In genomic region chr1:5740450-5740849, GRCh38 we compare ENCODE assay signal across 25 cellular contexts.
"Had no signal": no experiment of that assay in that cellular context is flagged by ENCODE, and none has a peak within 500 bp of the region (broad histone marks: within the 10 kb centered on the region; RNA-seq: fewer than 3 reads in every experiment).

No MANE protein-coding gene starts in this region.

- H3K4me3 Mint-ChIP-seq: mesothelial cell of epicardium; naive thymus-derived CD4-positive, alpha-beta T cell; natural killer cell treated with Interleukin-12 subunit alpha and Interleukin-12 subunit beta and Interleukin-15 and Interleukin-18, amount 100 ng/mL, for 72 hours; stimulated activated naive B cell treated with anti-CD40 and anti-IgM and Interleukin-4, amounts not matched to agents 10 μg/mL and 1 μg/mL and 100 μg/mL, for 72 hours; type B pancreatic cell had no signal

- H3K27ac ChIP-seq: left ventricle myocardium inferior, ovary, prostate gland, stomach, uterus had no signal

- H3K36me3 ChIP-seq: left ventricle myocardium inferior, ovary, prostate gland, stomach, tibial nerve, uterus had no signal

- H3K27me3 ChIP-seq: ovary, uterus had no signal

- H3K4me1 Mint-ChIP-seq: stimulated activated naive B cell treated with anti-CD40 and anti-IgM and Interleukin-4, amounts not matched to agents 10 μg/mL and 1 μg/mL and 100 μg/mL, for 72 hours had no signal

- H3K9me3 ChIP-seq: left ventricle myocardium inferior, mucosa of descending colon, ovary, prostate gland, stomach, tibial nerve, uterus had no signal

- DNase-seq: hypothalamus; immature natural killer cell; islet precursor cell; left ventricle myocardium inferior; mesendoderm; mucosa of descending colon; naive thymus-derived CD4-positive, alpha-beta T cell; retina; right cardiac atrium; stimulated activated CD4-positive, alpha-beta T cell treated with anti-CD3 and anti-CD28 coated beads, Interleukin-12 subunit alpha, Interleukin-12 subunit beta, amount 100 ng/mL, for 4 hours; stimulated activated CD4-positive, alpha-beta T cell treated with anti-CD3 and anti-CD28 coated beads, Interleukin-15, amount 100 ng/mL, for 24 hours; stimulated activated CD4-positive, alpha-beta T cell treated with anti-CD3 and anti-CD28 coated beads, Interleukin-2, amount 100 ng/mL, for 24 hours; stimulated activated CD4-positive, alpha-beta T cell treated with anti-CD3 and anti-CD28 coated beads, Interleukin-4, amount 100 ng/mL, for 1 hour; stimulated activated naive B cell treated with anti-CD40 and anti-IgM and Interleukin-4, amounts not matched to agents 10 μg/mL and 1 μg/mL and 100 μg/mL, for 72 hours; stimulated activated naive CD8-positive, alpha-beta T cell treated with anti-CD3 and anti-CD28 coated beads, Interleukin-15, Interleukin-2, amounts not matched to agents 100 U/mL and 50 U/mL, for 24 hours; stomach; uterus had no signal

- ATAC-seq: mucosa of descending colon; naive thymus-derived CD4-positive, alpha-beta T cell; natural killer cell treated with Interleukin-12 subunit alpha and Interleukin-12 subunit beta and Interleukin-15 and Interleukin-18, amount 100 ng/mL, for 72 hours; right cardiac atrium; stimulated activated naive B cell treated with anti-CD40 and anti-IgM and Interleukin-4, amounts not matched to agents 10 μg/mL and 1 μg/mL and 100 μg/mL, for 72 hours; stimulated activated naive CD8-positive, alpha-beta T cell treated with anti-CD3 and anti-CD28 coated beads, Interleukin-15, Interleukin-2, amounts not matched to agents 100 U/mL and 50 U/mL, for 24 hours had no signal

- H3K4me1 ChIP-seq: left ventricle myocardium inferior, prostate gland, uterus had no signal

- H3K4me3 ChIP-seq: left ventricle myocardium inferior, lung, mucosa of descending colon, ovary, prostate gland, smooth muscle cell, stomach, tibial nerve, uterus had no signal

- H3K27ac Mint-ChIP-seq: immature natural killer cell; mesothelial cell of epicardium; naive thymus-derived CD4-positive, alpha-beta T cell; natural killer cell treated with Interleukin-12 subunit alpha and Interleukin-12 subunit beta and Interleukin-15 and Interleukin-18, amount 100 ng/mL, for 72 hours; stimulated activated naive B cell treated with anti-CD40 and anti-IgM and Interleukin-4, amounts not matched to agents 10 μg/mL and 1 μg/mL and 100 μg/mL, for 72 hours; type B pancreatic cell had no signal

- H3K4me2 ChIP-seq: smooth muscle cell had no signal

- H3K9me3 Mint-ChIP-seq: natural killer cell treated with Interleukin-12 subunit alpha and Interleukin-12 subunit beta and Interleukin-15 and Interleukin-18, amount 100 ng/mL, for 72 hours; type B pancreatic cell had no signal

- H3K36me3 Mint-ChIP-seq: immature natural killer cell; mesothelial cell of epicardium; natural killer cell treated with Interleukin-12 subunit alpha and Interleukin-12 subunit beta and Interleukin-15 and Interleukin-18, amount 100 ng/mL, for 72 hours; stimulated activated naive B cell treated with anti-CD40 and anti-IgM and Interleukin-4, amounts not matched to agents 10 μg/mL and 1 μg/mL and 100 μg/mL, for 72 hours; type B pancreatic cell had no signal
